In the genomic region with DNA sequence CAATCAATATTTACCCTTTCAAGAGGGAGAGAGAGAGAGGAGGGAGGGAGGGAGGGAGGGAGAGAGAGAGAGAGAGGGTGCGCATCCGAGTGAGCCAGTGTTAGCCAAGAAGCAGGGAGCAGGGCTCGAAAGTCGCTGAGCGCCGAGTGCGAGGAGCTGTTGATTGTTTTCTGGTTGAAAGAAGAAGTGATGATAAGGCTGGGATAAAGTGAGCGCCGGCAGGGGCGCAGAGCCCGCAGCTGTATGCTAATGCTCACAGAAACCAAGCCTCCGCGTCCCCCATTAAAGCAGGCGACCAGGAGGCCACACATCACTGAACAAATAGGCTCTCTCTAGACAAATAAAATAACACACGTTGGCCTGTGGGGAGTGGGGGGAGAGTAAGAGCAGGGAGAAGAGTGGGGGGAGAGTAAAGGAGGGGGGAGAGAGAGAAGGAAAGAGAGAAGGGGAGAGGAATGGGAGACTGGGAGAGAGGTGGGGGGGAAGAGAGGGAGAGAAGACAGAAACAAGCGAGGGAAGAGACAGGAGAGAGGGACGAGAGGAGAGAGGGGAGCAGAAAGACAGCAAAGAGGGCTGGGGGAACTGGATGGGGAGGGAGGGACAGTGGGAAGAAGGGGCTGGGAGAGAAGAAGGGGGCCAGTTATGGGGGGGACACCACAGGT, we compare ENCODE assay signal across 11 cellular contexts. TPM values are rescaled to one million over a fixed set of nuclear protein-coding genes. Genes with fewer than 3 reads are reported as not detected.
A peak's percentile ranks its signal among the peaks of the same experiment; 100 is the strongest.
DNase-seq lines count a peak whose midpoint lies in the region; ATAC-seq and TF ChIP-seq lines count a peak whose summit lies in the region.
"Had no signal": no experiment of that assay in that cellular context is flagged by ENCODE, and none has a peak within 500 bp of the region (broad histone marks: within the 10 kb centered on the region; RNA-seq: fewer than 3 reads in every experiment).

No MANE protein-coding gene starts in this region.

- H3K9me3 ChIP-seq in iPS-18c (ENCODE audit: control insufficient read depth, insufficient read depth, low read length) (no peaks in the 10 kb centered on the region), upper lobe of right lung (no peaks in the 10 kb centered on the region)

- H3K27ac ChIP-seq in upper lobe of right lung = no peak overlapping the region

- TF ChIP-seq POLR2A in NB4 (IDR thresholded peaks at IDR 0.05; ENCODE audit: extremely low read depth, insufficient read length) = no peak

- H3K4me3 ChIP-seq in NB4 (ENCODE audit: low read depth, low read length) (no peak overlapping the region), iPS-18c (ENCODE audit: insufficient read depth, low read depth, low read length) (peak overlapping the region; percentile 40; the same call in 1 of the 2 replicates), upper lobe of right lung (no peak overlapping the region)

- H3K36me3 ChIP-seq in upper lobe of right lung = no peaks in the 10 kb centered on the region

- DNase-seq in DMS153 (lab: John Stamatoyannopoulos, UW) (peak; percentile 96), NB4 (ENCODE audit: low read depth) (peak; percentile 31), NCI-H748 treated with DMSO at 0.1 percent for 48 hours (lab: John Stamatoyannopoulos, UW) (peak; percentile 100), upper lobe of right lung (no peak), AG08396 (ENCODE audit: low spot score) (no peak)
- DNase-seq: effector CD8-positive, alpha-beta T cell had no signal

- H3K27me3 ChIP-seq in upper lobe of right lung = peaks cover 73% of the 10 kb centered on the region

- no peak for TF ChIP-seq CTCF in NB4 (IDR thresholded peaks at IDR 0.05; ENCODE audit: low read depth, low read length)
- no peak for TF ChIP-seq CTCF in upper lobe of right lung (IDR thresholded peaks at IDR 0.05)

- H3K4me1 ChIP-seq in upper lobe of right lung = peaks cover 24% of the 10 kb centered on the region

- intact Hi-C loops in upper lobe of right lung (cut with DNase I) = no loop called here

- no peak for ATAC-seq in upper lobe of right lung
- ATAC-seq in HG02623 (IDR thresholded peaks at IDR 0.05; ENCODE audit: unreplicated experiment) = no peak
- no peak for ATAC-seq in HG03521 (IDR thresholded peaks at IDR 0.05; ENCODE audit: unreplicated experiment)
- ATAC-seq: left colon had no signal

RNA-seq across cellular contexts. Expression of gene INSM1, which starts 5.0 kb away (rescaled TPM):
- not detected for total RNA-seq in upper lobe of right lung
- total RNA-seq: Daoy had no signal

Comparison
In these comparisons a context has a peak if more than half of its experiments do, and no peak if none do; other contexts are left out.
1. DNase-seq: peak in DMS153 (single experiment), NB4 (single experiment) and NCI-H748 treated with DMSO at 0.1 percent for 48 hours (single experiment); none in upper lobe of right lung (single experiment) and AG08396 (single experiment).